Comparison of ENCODE assay signal across 24 cellular contexts in the genomic region with DNA sequence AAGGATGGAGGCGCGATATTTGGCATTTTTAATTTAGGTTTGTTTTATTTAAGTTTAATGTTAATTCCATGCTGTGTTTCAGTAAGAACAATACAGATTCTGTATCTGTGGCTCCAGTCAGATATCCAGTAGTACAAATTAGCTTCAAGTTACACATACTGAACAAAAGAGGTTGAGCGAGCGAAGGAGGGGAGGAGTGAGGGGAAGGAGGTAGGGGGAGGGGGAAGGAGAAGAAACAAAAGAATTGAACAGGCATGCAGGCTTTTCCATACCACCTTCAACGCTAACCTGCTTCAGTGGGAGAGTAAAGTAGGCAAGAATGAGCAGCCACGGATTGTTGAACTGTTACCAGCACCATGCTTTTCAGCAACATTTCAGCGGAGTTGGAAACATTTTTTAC. TPM values are rescaled to one million over a fixed set of nuclear protein-coding genes. Genes with fewer than 3 reads are reported as not detected.
DNase-seq lines count a peak whose midpoint lies in the region; ATAC-seq and TF ChIP-seq lines count a peak whose summit lies in the region.
"Had no signal": no experiment of that assay in that cellular context is flagged by ENCODE, and none has a peak within 500 bp of the region (broad histone marks: within the 10 kb centered on the region; RNA-seq: fewer than 3 reads in every experiment).

No MANE protein-coding gene starts in this region.

- TF ChIP-seq CTCF in HCT116 (IDR thresholded peaks at IDR 0.05 in 2 of 3, conservative IDR thresholded peaks at IDR 0.05 in 1 of 3; ENCODE audit: borderline replicate concordance in 1 of 3, insufficient read depth in 1 of 3, low read depth in 2 of 3, low read length in 2 of 3) (no peak), mesothelial cell of epicardium (IDR thresholded peaks at IDR 0.05; ENCODE audit: unreplicated experiment) (no peak), omental fat pad (IDR thresholded peaks at IDR 0.05) (no peak), GM10248 (IDR thresholded peaks at IDR 0.05; ENCODE audit: control extremely low read depth, extremely low read depth, low read depth, missing control alignments) (no peak)

- H3K36me3 ChIP-seq in HCT116 (ENCODE audit: control insufficient read depth in 1 of 2, insufficient read depth in 2 of 2, low read length in 2 of 2) = peaks cover 32 to 40% of the 10 kb centered on the region in 2 experiments
- H3K36me3 ChIP-seq: prostate gland had no signal

- H3K36me3 Mint-ChIP-seq in activated naive CD8-positive, alpha-beta T cell treated with anti-CD3 and anti-CD28 coated beads for 36 hours = peaks cover 24% of the 10 kb centered on the region
- peaks cover 38% of the 10 kb centered on the region for H3K36me3 Mint-ChIP-seq in mesothelial cell of epicardium

- peak; percentile 10 for DNase-seq in NCI-H2227 (lab: John Stamatoyannopoulos, UW; ENCODE audit: unreplicated experiment)
- no peak for DNase-seq in NCI-H2227 treated with DMSO at 0.1 percent for 48 hours (lab: John Stamatoyannopoulos, UW)
- no peak for DNase-seq in HCT116 (ENCODE audit: low read depth, low spot score)
- no peak for DNase-seq in activated naive CD8-positive, alpha-beta T cell treated with anti-CD3 and anti-CD28 coated beads for 36 hours
- DNase-seq in mesothelial cell of epicardium (ENCODE audit: low spot score in 2 of 2, unreplicated experiment in 2 of 2) = no peak
- no peak for DNase-seq in omental fat pad (ENCODE audit: low spot score)
- no peak for DNase-seq in GM10248 (ENCODE audit: extremely low spot score)
- DNase-seq: activated B cell treated with CpG ODN at 0.5 μM for 24 hours; activated CD8-positive, alpha-beta memory T cell treated with anti-CD3 and anti-CD28 coated beads, Interleukin-2, amount 50 U/mL, for 48 hours; body of pancreas; CD4-positive, alpha-beta memory T cell; DMS153; effector CD4-positive, alpha-beta T cell; erythroblast; mucosa of descending colon; NCI-H1048; NCI-H1694 treated with DMSO at 0.1 percent for 48 hours; stimulated activated CD4-positive, alpha-beta T cell treated with anti-CD3 and anti-CD28 coated beads, Interleukin-15, amount 100 ng/mL, for 24 hours; T-helper 9 cell; transverse colon had no signal

- H3K4me3 ChIP-seq in HCT116 (replicated peaks in 1 of 2; ENCODE audit: low read depth in 1 of 2, low read length in 2 of 2) = no peak overlapping the region
- H3K4me3 ChIP-seq: body of pancreas, mucosa of descending colon, prostate gland, transverse colon had no signal

- peaks cover 43% of the 10 kb centered on the region for H3K79me2 ChIP-seq in HCT116 (ENCODE audit: insufficient read depth, low read length)

- no peak overlapping the region for H3K4me3 Mint-ChIP-seq in activated naive CD8-positive, alpha-beta T cell treated with anti-CD3 and anti-CD28 coated beads for 36 hours
- H3K4me3 Mint-ChIP-seq in mesothelial cell of epicardium = no peak overlapping the region
- H3K4me3 Mint-ChIP-seq: activated B cell treated with CpG ODN at 0.5 μM for 24 hours; CD4-positive, alpha-beta memory T cell had no signal

- POLR2A ChIA-PET in HCT116 (lab: Charles Lee) (no interaction called here), GM10248 (lab: Yijun Ruan, JAX) (interaction anchor here (1.0 kb wide), 1 partner anchor 21 kb away, joined by 3 read pairs; no protein-coding TSS in a partner anchor)

- no peak for TF ChIP-seq POLR2A in HCT116 (IDR thresholded peaks at IDR 0.05; ENCODE audit: borderline replicate concordance, extremely low read depth, insufficient read depth, insufficient read length)

- H3K27me3 ChIP-seq in HCT116 (ENCODE audit: insufficient read depth, low read length) = no peaks in the 10 kb centered on the region
- H3K27me3 ChIP-seq: body of pancreas, transverse colon had no signal

- H3K27ac ChIP-seq in HCT116 (ENCODE audit: low read depth, low read length) = no peak overlapping the region
- H3K27ac ChIP-seq: 22Rv1, body of pancreas, prostate gland, RWPE1, transverse colon had no signal

- peaks cover 29% of the 10 kb centered on the region for H3K4me1 Mint-ChIP-seq in activated naive CD8-positive, alpha-beta T cell treated with anti-CD3 and anti-CD28 coated beads for 36 hours
- no peaks in the 10 kb centered on the region for H3K4me1 Mint-ChIP-seq in mesothelial cell of epicardium

- no peaks in the 10 kb centered on the region for H3K9me3 Mint-ChIP-seq in activated naive CD8-positive, alpha-beta T cell treated with anti-CD3 and anti-CD28 coated beads for 36 hours
- H3K9me3 Mint-ChIP-seq in mesothelial cell of epicardium = no peaks in the 10 kb centered on the region
- H3K9me3 Mint-ChIP-seq: activated B cell treated with CpG ODN at 0.5 μM for 24 hours; CD4-positive, alpha-beta memory T cell had no signal

- no peak for ATAC-seq in HCT116
- no peak for ATAC-seq in HG02588 (IDR thresholded peaks at IDR 0.05; ENCODE audit: unreplicated experiment)
- ATAC-seq in omental fat pad (ENCODE audit: low FRiP score) = no peak
- ATAC-seq: body of pancreas, mucosa of descending colon had no signal

- H3K4me2 ChIP-seq in HCT116 (ENCODE audit: low read length) = no peak overlapping the region

- intact Hi-C loops in HCT116 (cut with micrococcal nuclease) = no loop called here

- CTCF ChIA-PET in HCT116 (lab: Charles Lee) = interaction anchor here (0.7 to 1.0 kb wide), 2 partner anchors 12 to 171 kb away, joined by 3 to 4 read pairs; no protein-coding TSS in a partner anchor
- CTCF ChIA-PET in GM10248 (lab: Yijun Ruan, JAX) = no interaction called here

- TSS peak; percentile 97 for BruUV-seq in HCT116 (replicated peaks; lab: Mats Ljungman, UMichigan)

- H3K9me3 ChIP-seq in HCT116 (ENCODE audit: control insufficient read depth in 1 of 2, insufficient read depth in 1 of 2, low read depth in 1 of 2, low read length in 2 of 2) = no peaks in the 10 kb centered on the region
- H3K9me3 ChIP-seq: body of pancreas, mucosa of descending colon, prostate gland, transverse colon had no signal

- RAD21 ChIA-PET in HCT116 (lab: Charles Lee; ENCODE audit: low non-redundant PET in 1 of 2, low total read pairs in 2 of 2, uncharacterized antibody in 2 of 2, unreplicated experiment in 2 of 2) = no interaction called here

- peak overlapping the region; percentile 9 for H3K27ac Mint-ChIP-seq in activated naive CD8-positive, alpha-beta T cell treated with anti-CD3 and anti-CD28 coated beads for 36 hours
- peak overlapping the region; percentile 14 for H3K27ac Mint-ChIP-seq in mesothelial cell of epicardium
- H3K27ac Mint-ChIP-seq: activated B cell treated with CpG ODN at 0.5 μM for 24 hours had no signal

- H4K20me1 ChIP-seq in HCT116 (ENCODE audit: insufficient read depth) = peaks cover 39% of the 10 kb centered on the region; the same call in 1 of the 2 replicates

- H3K9ac ChIP-seq in HCT116 (ENCODE audit: low read length) = no peak overlapping the region

- no peak overlapping the region for H2AFZ ChIP-seq in HCT116 (ENCODE audit: low read depth, low read length, poor library complexity, severe bottlenecking)

- H3K27me3 Mint-ChIP-seq in activated naive CD8-positive, alpha-beta T cell treated with anti-CD3 and anti-CD28 coated beads for 36 hours = no peaks in the 10 kb centered on the region
- no peaks in the 10 kb centered on the region for H3K27me3 Mint-ChIP-seq in mesothelial cell of epicardium (ENCODE audit: low read depth)
- H3K27me3 Mint-ChIP-seq: activated B cell treated with CpG ODN at 0.5 μM for 24 hours; CD4-positive, alpha-beta memory T cell had no signal

- no peak for TF ChIP-seq RAD21 in HCT116 (IDR thresholded peaks at IDR 0.05; ENCODE audit: low read depth)

- no peaks in the 10 kb centered on the region for H3K9me2 ChIP-seq in HCT116 (ENCODE audit: insufficient read depth)

- no peaks in the 10 kb centered on the region for H3K4me1 ChIP-seq in HCT116 (ENCODE audit: control insufficient read depth in 1 of 2, insufficient read depth in 2 of 2, low read length in 2 of 2)
- H3K4me1 ChIP-seq: prostate gland had no signal

TF ChIP-seq in HCT116, 20 proteins besides CTCF, POLR2A, EP300 and RAD21:
- TF ChIP-seq SRF (IDR thresholded peaks at IDR 0.05; ENCODE audit: low read depth) (no peak), ELF1 (IDR thresholded peaks at IDR 0.05; ENCODE audit: borderline replicate concordance, low read depth) (no peak), FOSL1 (IDR thresholded peaks at IDR 0.05; ENCODE audit: low read depth) (no peak), JUND (IDR thresholded peaks at IDR 0.05) (no peak), SIN3A (IDR thresholded peaks at IDR 0.05; ENCODE audit: low read depth) (no peak), ZFX (IDR thresholded peaks at IDR 0.05) (no peak), EZH2 (IDR thresholded peaks at IDR 0.05) (no peak), EZH2phosphoT487 (IDR thresholded peaks at IDR 0.05; ENCODE audit: borderline replicate concordance) (no peak)

RNA-seq across cellular contexts. Expression of a gene that starts 55.5 kb away (rescaled TPM):
- total RNA-seq in HCT116 (2021; ENCODE audit: unreplicated experiment) (735 TPM), mesothelial cell of epicardium (714 to 730 TPM (median 714 TPM) in 3 replicates), omental fat pad (100 to 1,000 TPM; 489 to 684 (median 635) TPM)
- polyA plus RNA-seq in HCT116 (2012) = 530 and 573 TPM in 2 replicates
- 100 to 1,000 TPM; 550 to 555 TPM for total RNA-seq in activated naive CD8-positive, alpha-beta T cell treated with anti-CD3 and anti-CD28 coated beads for 36 hours
